ENCODE assay signal across 1 cellular context in the genomic region with DNA sequence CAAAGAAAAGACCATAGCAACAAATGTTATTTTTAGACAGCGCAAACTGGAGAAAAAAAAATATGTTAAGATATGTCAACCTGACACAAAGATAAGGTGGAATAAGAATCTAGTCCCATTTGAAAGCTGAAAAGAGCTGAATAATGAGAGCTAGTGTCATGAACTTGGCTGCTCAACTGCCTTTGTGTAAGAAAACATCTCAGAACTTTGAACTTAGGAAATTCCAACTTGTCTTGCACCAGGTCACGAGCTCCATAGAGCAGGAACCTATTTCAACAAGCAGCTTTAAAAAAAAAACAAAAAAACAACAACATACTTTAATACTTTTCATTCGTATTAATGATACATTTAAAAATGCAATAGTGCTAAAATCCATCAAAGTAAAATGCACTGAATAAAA.
TF ChIP-seq lines count a peak whose summit lies in the region.

No MANE protein-coding gene starts in this region.

TF ChIP-seq in endothelial cell of umbilical vein, 7 proteins besides CTCF, POLR2A, EP300 and RAD21 (continued from another document):
- TF ChIP-seq POLR2AphosphoS5 (IDR thresholded peaks at IDR 0.05; ENCODE audit: insufficient read depth, low read depth, low read length) = no peak
